ENCODE assay signal across 11 cellular contexts in the genomic region with DNA sequence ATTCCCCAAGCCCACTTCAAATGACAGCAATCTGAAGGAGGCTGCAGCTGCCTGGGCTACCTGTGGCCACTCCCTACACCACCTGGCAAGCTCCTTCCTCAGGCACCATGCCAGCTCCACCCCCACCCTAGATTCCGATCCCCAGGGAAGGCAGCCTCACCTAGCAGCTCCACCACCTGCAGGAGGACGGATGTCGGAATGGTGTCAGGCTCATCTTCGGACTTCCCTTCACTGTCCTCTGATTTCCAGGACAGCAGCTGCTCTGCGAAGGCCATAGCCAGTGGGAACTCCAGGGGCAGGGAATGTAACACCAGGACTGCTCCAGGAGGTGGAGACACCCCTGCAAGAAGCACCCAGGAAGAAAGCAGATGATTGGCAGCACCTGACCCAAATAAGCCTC.
A peak's percentile ranks its signal among the peaks of the same experiment; 100 is the strongest.
DNase-seq lines count a peak whose midpoint lies in the region; ATAC-seq and TF ChIP-seq lines count a peak whose summit lies in the region.
"Had no signal": no experiment of that assay in that cellular context is flagged by ENCODE, and none has a peak within 500 bp of the region (broad histone marks: within the 10 kb centered on the region; RNA-seq: fewer than 3 reads in every experiment).

No MANE protein-coding gene starts in this region.

- no peak overlapping the region for H3K4me3 ChIP-seq in H7 (ENCODE audit: insufficient read depth, low read depth, low read length)
- H3K4me3 ChIP-seq: SJSA1 had no signal

- no peak overlapping the region for H3K4me3 Mint-ChIP-seq in MCF 10A (ENCODE audit: unreplicated experiment)
- no peak overlapping the region for H3K4me3 Mint-ChIP-seq in stimulated activated naive B cell treated with anti-CD40 and anti-IgM and Interleukin-4, amounts not matched to agents 10 μg/mL and 1 μg/mL and 100 μg/mL, for 72 hours
- H3K4me3 Mint-ChIP-seq: activated B cell treated with CpG ODN at 0.5 μM for 24 hours had no signal

- H3K9me3 Mint-ChIP-seq in MCF 10A (ENCODE audit: unreplicated experiment): no peaks in the 10 kb centered on the region
- H3K9me3 Mint-ChIP-seq in stimulated activated naive B cell treated with anti-CD40 and anti-IgM and Interleukin-4, amounts not matched to agents 10 μg/mL and 1 μg/mL and 100 μg/mL, for 72 hours: no peaks in the 10 kb centered on the region
- H3K9me3 Mint-ChIP-seq: activated B cell treated with CpG ODN at 0.5 μM for 24 hours had no signal

- DNase-seq in H7 (peak; percentile 27), NCI-H2107 treated with DMSO at 0.1 percent for 48 hours (lab: John Stamatoyannopoulos, UW; ENCODE audit: unreplicated experiment) (peak; percentile 87), MCF 10A (ENCODE audit: unreplicated experiment) (peak; percentile 63), mucosa of gallbladder (ENCODE audit: low spot score) (peak; percentile 53), superior temporal gyrus (ENCODE audit: extremely low spot score) (no peak), germinal center (ENCODE audit: low spot score) (no peak)
- no peak for DNase-seq in stimulated activated naive B cell treated with anti-CD40 and anti-IgM and Interleukin-4, amounts not matched to agents 10 μg/mL and 1 μg/mL and 100 μg/mL, for 72 hours
- DNase-seq: activated B cell treated with CpG ODN at 0.5 μM for 24 hours, activated T-cell treated with anti-CD3 and anti-CD28 coated beads for 4 hours had no signal

- H3K27me3 Mint-ChIP-seq in MCF 10A (ENCODE audit: insufficient read depth, unreplicated experiment): no peaks in the 10 kb centered on the region
- H3K27me3 Mint-ChIP-seq in stimulated activated naive B cell treated with anti-CD40 and anti-IgM and Interleukin-4, amounts not matched to agents 10 μg/mL and 1 μg/mL and 100 μg/mL, for 72 hours: no peaks in the 10 kb centered on the region
- H3K27me3 Mint-ChIP-seq: activated B cell treated with CpG ODN at 0.5 μM for 24 hours had no signal

- H3K27me3 ChIP-seq in H7 (ENCODE audit: control insufficient read depth, insufficient read depth, low read length): no peaks in the 10 kb centered on the region
- H3K27me3 ChIP-seq: SJSA1 had no signal

- intact Hi-C loops in MCF 10A (cut with micrococcal nuclease): loop anchor here (10.0 kb wide), 1 partner anchor 246 kb away; no protein-coding TSS in a partner anchor

- no peaks in the 10 kb centered on the region for H3K4me1 Mint-ChIP-seq in MCF 10A (ENCODE audit: insufficient read depth, unreplicated experiment)
- no peaks in the 10 kb centered on the region for H3K4me1 Mint-ChIP-seq in stimulated activated naive B cell treated with anti-CD40 and anti-IgM and Interleukin-4, amounts not matched to agents 10 μg/mL and 1 μg/mL and 100 μg/mL, for 72 hours
- H3K4me1 Mint-ChIP-seq: activated B cell treated with CpG ODN at 0.5 μM for 24 hours had no signal

- no TSS peak for BruUV-seq in MCF 10A (replicated peaks; lab: Mats Ljungman, UMichigan)

- no peak for TF ChIP-seq CTCF in MCF 10A (IDR thresholded peaks at IDR 0.05; ENCODE audit: unreplicated experiment)

- POLR2A ChIA-PET in MCF 10A (lab: Yijun Ruan, JAX): interaction anchor here (0.6 to 1.0 kb wide), 3 partner anchors 66 to 218 kb away, joined by 3 to 4 read pairs (median 3); no protein-coding TSS in a partner anchor

- H3K27ac Mint-ChIP-seq in MCF 10A (ENCODE audit: low read depth, unreplicated experiment): no peak overlapping the region
- no peak overlapping the region for H3K27ac Mint-ChIP-seq in stimulated activated naive B cell treated with anti-CD40 and anti-IgM and Interleukin-4, amounts not matched to agents 10 μg/mL and 1 μg/mL and 100 μg/mL, for 72 hours
- H3K27ac Mint-ChIP-seq: activated B cell treated with CpG ODN at 0.5 μM for 24 hours had no signal

- H3K36me3 ChIP-seq in H7 (replicated peaks; ENCODE audit: control insufficient read depth, insufficient read depth, low read length): peaks cover 30% of the 10 kb centered on the region

- no peak for ATAC-seq in HG03378 (IDR thresholded peaks at IDR 0.05; ENCODE audit: unreplicated experiment)
- ATAC-seq in stimulated activated naive B cell treated with anti-CD40 and anti-IgM and Interleukin-4, amounts not matched to agents 10 μg/mL and 1 μg/mL and 100 μg/mL, for 72 hours (replicated peaks): no peak

- CTCF ChIA-PET in MCF 10A (lab: Yijun Ruan, JAX): interaction anchor here (0.5 to 0.6 kb wide), 2 partner anchors 83 to 196 kb away, joined by 3 read pairs; no protein-coding TSS in a partner anchor

- H3K36me3 Mint-ChIP-seq in MCF 10A (ENCODE audit: insufficient read depth, unreplicated experiment): peaks cover 55% of the 10 kb centered on the region
- peaks cover 38 to 60% of the 10 kb centered on the region in 2 donors for H3K36me3 Mint-ChIP-seq in stimulated activated naive B cell treated with anti-CD40 and anti-IgM and Interleukin-4, amounts not matched to agents 10 μg/mL and 1 μg/mL and 100 μg/mL, for 72 hours

Comparison
In these comparisons a context has a peak if more than half of its experiments do, and no peak if none do; other contexts are left out.
1. DNase-seq: peak in H7 (single experiment), NCI-H2107 treated with DMSO at 0.1 percent for 48 hours (single experiment), MCF 10A (single experiment) and mucosa of gallbladder (single experiment); none in stimulated activated naive B cell treated with anti-CD40 and anti-IgM and Interleukin-4, amounts not matched to agents 10 μg/mL and 1 μg/mL and 100 μg/mL, for 72 hours (single experiment), superior temporal gyrus (single experiment) and germinal center (single experiment).